ENCODE assay signal across 1 cellular context in genomic region chr22:36644333-36644757, GRCh38.
TF ChIP-seq lines count a peak whose summit lies in the region.

No MANE protein-coding gene starts in this region.

TF ChIP-seq in WTC11, 78 proteins besides CTCF, POLR2A, EP300 and RAD21 (continued from another document):
- TF ChIP-seq PRDM15 (CRISPR knock-in tag; IDR thresholded peaks at IDR 0.05) (no peak), ZNF219 (CRISPR knock-in tag; IDR thresholded peaks at IDR 0.05; ENCODE audit: borderline replicate concordance) (no peak), E2F4 (CRISPR knock-in tag; IDR thresholded peaks at IDR 0.05; ENCODE audit: borderline replicate concordance, low read depth) (no peak), FOXP1 (CRISPR knock-in tag; IDR thresholded peaks at IDR 0.05; ENCODE audit: borderline replicate concordance) (no peak), CBFB (CRISPR knock-in tag; IDR thresholded peaks at IDR 0.05; ENCODE audit: low read depth) (no peak), ZNF532 (CRISPR knock-in tag; IDR thresholded peaks at IDR 0.05; ENCODE audit: borderline replicate concordance) (no peak), USF2 (CRISPR knock-in tag; IDR thresholded peaks at IDR 0.05) (no peak), ZNF396 (CRISPR knock-in tag; IDR thresholded peaks at IDR 0.05; ENCODE audit: borderline replicate concordance) (no peak), PRRX2 (CRISPR knock-in tag; IDR thresholded peaks at IDR 0.05) (no peak), MYBL2 (CRISPR knock-in tag; IDR thresholded peaks at IDR 0.05) (no peak), IRF2 (CRISPR knock-in tag; IDR thresholded peaks at IDR 0.05; ENCODE audit: borderline replicate concordance, low read depth) (no peak), MAX (CRISPR knock-in tag; IDR thresholded peaks at IDR 0.05) (no peak), SMAD4 (CRISPR knock-in tag; IDR thresholded peaks at IDR 0.05) (no peak), ATF1 (CRISPR knock-in tag; IDR thresholded peaks at IDR 0.05) (no peak), IRF1 (CRISPR knock-in tag; IDR thresholded peaks at IDR 0.05) (no peak), CDX4 (CRISPR knock-in tag; IDR thresholded peaks at IDR 0.05; ENCODE audit: borderline replicate concordance) (no peak), MXD4 (CRISPR knock-in tag; IDR thresholded peaks at IDR 0.05; ENCODE audit: borderline replicate concordance) (no peak), HMGXB4 (CRISPR knock-in tag; IDR thresholded peaks at IDR 0.05) (no peak), ZBTB21 (CRISPR knock-in tag; IDR thresholded peaks at IDR 0.05; ENCODE audit: borderline replicate concordance) (no peak), ZNF416 (CRISPR knock-in tag; IDR thresholded peaks at IDR 0.05) (no peak), ELF4 (CRISPR knock-in tag; IDR thresholded peaks at IDR 0.05; ENCODE audit: low read depth) (no peak)
